In the genomic region with DNA sequence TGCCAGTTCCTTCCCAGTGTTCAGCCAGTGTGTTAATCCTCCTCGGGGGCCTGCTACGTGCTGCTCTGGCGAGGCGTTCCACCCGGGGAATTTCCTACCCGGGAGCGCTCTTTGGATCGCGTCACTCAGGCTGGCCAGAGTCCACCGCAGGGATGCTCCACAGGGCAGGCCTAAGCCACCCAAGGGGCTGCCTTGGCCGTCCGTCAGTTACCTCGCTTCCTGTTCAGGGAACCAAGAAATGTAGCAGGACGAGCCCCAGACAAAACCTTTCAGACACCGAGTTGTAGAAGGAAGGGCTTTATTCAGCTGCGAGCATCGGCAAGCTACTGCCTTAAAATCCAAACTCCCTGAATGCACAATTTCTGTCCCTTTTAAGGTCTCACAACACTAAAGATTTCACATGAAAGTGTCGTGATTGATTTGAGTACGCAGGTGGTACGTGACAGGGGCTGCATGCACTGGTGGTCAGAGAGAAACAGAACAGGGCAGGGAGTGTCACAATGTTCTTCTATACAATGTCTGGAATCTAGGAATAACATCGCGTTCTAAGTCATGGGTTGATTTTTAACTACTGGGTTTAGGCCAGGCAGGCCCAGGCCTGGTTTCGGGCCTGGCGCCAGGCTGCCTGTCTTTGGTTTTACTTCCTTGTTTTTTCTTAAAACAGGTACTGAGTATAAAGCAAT, we compare ENCODE assay signal across 1 cellular context.
TF ChIP-seq lines count a peak whose summit lies in the region.

No MANE protein-coding gene starts in this region.

TF ChIP-seq in HepG2, 621 proteins besides CTCF, POLR2A, EP300 and RAD21 (continued from another document and continues in another):
- TF ChIP-seq NFE2 (CRISPR knock-in tag; IDR thresholded peaks at IDR 0.05) (no peak), ZNF772 (CRISPR knock-in tag; IDR thresholded peaks at IDR 0.05) (peak; percentile 73; the same call in 1 of the 2 replicates), NFE2L1 (CRISPR knock-in tag; IDR thresholded peaks at IDR 0.05; ENCODE audit: borderline replicate concordance) (no peak), REPIN1 (CRISPR knock-in tag; IDR thresholded peaks at IDR 0.05; ENCODE audit: borderline replicate concordance, low read depth) (no peak), TCF7 (IDR thresholded peaks at IDR 0.05; ENCODE audit: low read depth) (no peak), PHB2 (IDR thresholded peaks at IDR 0.05; ENCODE audit: partially characterized antibody) (no peak), TCF12 (IDR thresholded peaks at IDR 0.05) (no peak), TCF12 (CRISPR knock-in tag; IDR thresholded peaks at IDR 0.05) (no peak), SIX4 (CRISPR knock-in tag; IDR thresholded peaks at IDR 0.05) (no peak), HHEX (CRISPR knock-in tag; IDR thresholded peaks at IDR 0.05) (no peak), ZNF451 (CRISPR knock-in tag; IDR thresholded peaks at IDR 0.05) (peak; percentile 73; the same call in 1 of the 2 replicates), ZNF510 (CRISPR knock-in tag; IDR thresholded peaks at IDR 0.05; ENCODE audit: low read depth) (no peak), DR1 (CRISPR knock-in tag; IDR thresholded peaks at IDR 0.05) (0 out of 2 replicates have a peak, but pooled peaks have one; percentile 33), NFRKB (IDR thresholded peaks at IDR 0.05) (no peak), HDAC6 (IDR thresholded peaks at IDR 0.05; ENCODE audit: low read depth, low read length) (no peak), ZFP90 (CRISPR knock-in tag; IDR thresholded peaks at IDR 0.05; ENCODE audit: borderline replicate concordance) (no peak), KLF16 (CRISPR knock-in tag; IDR thresholded peaks at IDR 0.05) (peak in 1 of 2 experiments; percentile 83; a peak in 1 of 4 replicates), CREB1 (IDR thresholded peaks at IDR 0.05) (peak; percentile 49), CREB1 (CRISPR knock-in tag; IDR thresholded peaks at IDR 0.05) (peak; percentile 83), ZNF549 (CRISPR knock-in tag; IDR thresholded peaks at IDR 0.05) (no peak), YY1 (IDR thresholded peaks at IDR 0.05; ENCODE audit: insufficient read depth, insufficient replicate concordance, low read depth, low read length) (peak; percentile 62), SP4 (CRISPR knock-in tag; IDR thresholded peaks at IDR 0.05) (peak; percentile 59; the same call in 1 of the 2 replicates), ZNF207 (IDR thresholded peaks at IDR 0.05; ENCODE audit: borderline replicate concordance) (no peak), THAP11 (CRISPR knock-in tag; IDR thresholded peaks at IDR 0.05) (peak; percentile 55), SIX1 (CRISPR knock-in tag; IDR thresholded peaks at IDR 0.05; ENCODE audit: borderline replicate concordance) (no peak), KLF9 (CRISPR knock-in tag; IDR thresholded peaks at IDR 0.05; ENCODE audit: low read depth) (0 out of 2 replicates have a peak, but pooled peaks have one; percentile 58), PHF20 (CRISPR knock-in tag; IDR thresholded peaks at IDR 0.05) (peak; percentile 76), ZNF205 (CRISPR knock-in tag; IDR thresholded peaks at IDR 0.05) (peak; percentile 75; the same call in 1 of the 2 replicates), RFX5 (IDR thresholded peaks at IDR 0.05; ENCODE audit: low read depth, low read length) (no peak), ISL2 (CRISPR knock-in tag; IDR thresholded peaks at IDR 0.05) (no peak; the same call in 1 of the 2 replicates)
- TF ChIP-seq, protein P1, sequence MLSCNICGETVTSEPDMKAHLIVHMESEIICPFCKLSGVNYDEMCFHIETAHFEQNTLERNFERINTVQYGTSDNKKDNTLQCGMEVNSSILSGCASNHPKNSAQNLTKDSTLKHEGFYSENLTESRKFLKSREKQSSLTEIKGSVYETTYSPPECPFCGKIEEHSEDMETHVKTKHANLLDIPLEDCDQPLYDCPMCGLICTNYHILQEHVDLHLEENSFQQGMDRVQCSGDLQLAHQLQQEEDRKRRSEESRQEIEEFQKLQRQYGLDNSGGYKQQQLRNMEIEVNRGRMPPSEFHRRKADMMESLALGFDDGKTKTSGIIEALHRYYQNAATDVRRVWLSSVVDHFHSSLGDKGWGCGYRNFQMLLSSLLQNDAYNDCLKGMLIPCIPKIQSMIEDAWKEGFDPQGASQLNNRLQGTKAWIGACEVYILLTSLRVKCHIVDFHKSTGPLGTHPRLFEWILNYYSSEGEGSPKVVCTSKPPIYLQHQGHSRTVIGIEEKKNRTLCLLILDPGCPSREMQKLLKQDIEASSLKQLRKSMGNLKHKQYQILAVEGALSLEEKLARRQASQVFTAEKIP (CRISPR knock-in tag; IDR thresholded peaks at IDR 0.05; ENCODE audit: borderline replicate concordance): no peak
- TF ChIP-seq, protein P2, sequence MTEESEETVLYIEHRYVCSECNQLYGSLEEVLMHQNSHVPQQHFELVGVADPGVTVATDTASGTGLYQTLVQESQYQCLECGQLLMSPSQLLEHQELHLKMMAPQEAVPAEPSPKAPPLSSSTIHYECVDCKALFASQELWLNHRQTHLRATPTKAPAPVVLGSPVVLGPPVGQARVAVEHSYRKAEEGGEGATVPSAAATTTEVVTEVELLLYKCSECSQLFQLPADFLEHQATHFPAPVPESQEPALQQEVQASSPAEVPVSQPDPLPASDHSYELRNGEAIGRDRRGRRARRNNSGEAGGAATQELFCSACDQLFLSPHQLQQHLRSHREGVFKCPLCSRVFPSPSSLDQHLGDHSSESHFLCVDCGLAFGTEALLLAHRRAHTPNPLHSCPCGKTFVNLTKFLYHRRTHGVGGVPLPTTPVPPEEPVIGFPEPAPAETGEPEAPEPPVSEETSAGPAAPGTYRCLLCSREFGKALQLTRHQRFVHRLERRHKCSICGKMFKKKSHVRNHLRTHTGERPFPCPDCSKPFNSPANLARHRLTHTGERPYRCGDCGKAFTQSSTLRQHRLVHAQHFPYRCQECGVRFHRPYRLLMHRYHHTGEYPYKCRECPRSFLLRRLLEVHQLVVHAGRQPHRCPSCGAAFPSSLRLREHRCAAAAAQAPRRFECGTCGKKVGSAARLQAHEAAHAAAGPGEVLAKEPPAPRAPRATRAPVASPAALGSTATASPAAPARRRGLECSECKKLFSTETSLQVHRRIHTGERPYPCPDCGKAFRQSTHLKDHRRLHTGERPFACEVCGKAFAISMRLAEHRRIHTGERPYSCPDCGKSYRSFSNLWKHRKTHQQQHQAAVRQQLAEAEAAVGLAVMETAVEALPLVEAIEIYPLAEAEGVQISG (CRISPR knock-in tag; IDR thresholded peaks at IDR 0.05): peak; percentile 81
- TF ChIP-seq, protein P3, sequence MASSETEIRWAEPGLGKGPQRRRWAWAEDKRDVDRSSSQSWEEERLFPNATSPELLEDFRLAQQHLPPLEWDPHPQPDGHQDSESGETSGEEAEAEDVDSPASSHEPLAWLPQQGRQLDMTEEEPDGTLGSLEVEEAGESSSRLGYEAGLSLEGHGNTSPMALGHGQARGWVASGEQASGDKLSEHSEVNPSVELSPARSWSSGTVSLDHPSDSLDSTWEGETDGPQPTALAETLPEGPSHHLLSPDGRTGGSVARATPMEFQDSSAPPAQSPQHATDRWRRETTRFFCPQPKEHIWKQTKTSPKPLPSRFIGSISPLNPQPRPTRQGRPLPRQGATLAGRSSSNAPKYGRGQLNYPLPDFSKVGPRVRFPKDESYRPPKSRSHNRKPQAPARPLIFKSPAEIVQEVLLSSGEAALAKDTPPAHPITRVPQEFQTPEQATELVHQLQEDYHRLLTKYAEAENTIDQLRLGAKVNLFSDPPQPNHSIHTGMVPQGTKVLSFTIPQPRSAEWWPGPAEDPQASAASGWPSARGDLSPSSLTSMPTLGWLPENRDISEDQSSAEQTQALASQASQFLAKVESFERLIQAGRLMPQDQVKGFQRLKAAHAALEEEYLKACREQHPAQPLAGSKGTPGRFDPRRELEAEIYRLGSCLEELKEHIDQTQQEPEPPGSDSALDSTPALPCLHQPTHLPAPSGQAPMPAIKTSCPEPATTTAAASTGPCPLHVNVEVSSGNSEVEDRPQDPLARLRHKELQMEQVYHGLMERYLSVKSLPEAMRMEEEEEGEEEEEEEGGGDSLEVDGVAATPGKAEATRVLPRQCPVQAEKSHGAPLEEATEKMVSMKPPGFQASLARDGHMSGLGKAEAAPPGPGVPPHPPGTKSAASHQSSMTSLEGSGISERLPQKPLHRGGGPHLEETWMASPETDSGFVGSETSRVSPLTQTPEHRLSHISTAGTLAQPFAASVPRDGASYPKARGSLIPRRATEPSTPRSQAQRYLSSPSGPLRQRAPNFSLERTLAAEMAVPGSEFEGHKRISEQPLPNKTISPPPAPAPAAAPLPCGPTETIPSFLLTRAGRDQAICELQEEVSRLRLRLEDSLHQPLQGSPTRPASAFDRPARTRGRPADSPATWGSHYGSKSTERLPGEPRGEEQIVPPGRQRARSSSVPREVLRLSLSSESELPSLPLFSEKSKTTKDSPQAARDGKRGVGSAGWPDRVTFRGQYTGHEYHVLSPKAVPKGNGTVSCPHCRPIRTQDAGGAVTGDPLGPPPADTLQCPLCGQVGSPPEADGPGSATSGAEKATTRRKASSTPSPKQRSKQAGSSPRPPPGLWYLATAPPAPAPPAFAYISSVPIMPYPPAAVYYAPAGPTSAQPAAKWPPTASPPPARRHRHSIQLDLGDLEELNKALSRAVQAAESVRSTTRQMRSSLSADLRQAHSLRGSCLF (CRISPR knock-in tag; IDR thresholded peaks at IDR 0.05; ENCODE audit: borderline replicate concordance): no peak
- TF ChIP-seq, protein P4, sequence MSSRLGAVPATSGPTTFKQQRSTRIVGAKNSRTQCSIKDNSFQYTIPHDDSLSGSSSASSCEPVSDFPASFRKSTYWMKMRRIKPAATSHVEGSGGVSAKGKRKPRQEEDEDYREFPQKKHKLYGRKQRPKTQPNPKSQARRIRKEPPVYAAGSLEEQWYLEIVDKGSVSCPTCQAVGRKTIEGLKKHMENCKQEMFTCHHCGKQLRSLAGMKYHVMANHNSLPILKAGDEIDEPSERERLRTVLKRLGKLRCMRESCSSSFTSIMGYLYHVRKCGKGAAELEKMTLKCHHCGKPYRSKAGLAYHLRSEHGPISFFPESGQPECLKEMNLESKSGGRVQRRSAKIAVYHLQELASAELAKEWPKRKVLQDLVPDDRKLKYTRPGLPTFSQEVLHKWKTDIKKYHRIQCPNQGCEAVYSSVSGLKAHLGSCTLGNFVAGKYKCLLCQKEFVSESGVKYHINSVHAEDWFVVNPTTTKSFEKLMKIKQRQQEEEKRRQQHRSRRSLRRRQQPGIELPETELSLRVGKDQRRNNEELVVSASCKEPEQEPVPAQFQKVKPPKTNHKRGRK (CRISPR knock-in tag; IDR thresholded peaks at IDR 0.05): 0 out of 2 replicates have a peak, but pooled peaks have one; percentile 79
- TF ChIP-seq, protein P5, sequence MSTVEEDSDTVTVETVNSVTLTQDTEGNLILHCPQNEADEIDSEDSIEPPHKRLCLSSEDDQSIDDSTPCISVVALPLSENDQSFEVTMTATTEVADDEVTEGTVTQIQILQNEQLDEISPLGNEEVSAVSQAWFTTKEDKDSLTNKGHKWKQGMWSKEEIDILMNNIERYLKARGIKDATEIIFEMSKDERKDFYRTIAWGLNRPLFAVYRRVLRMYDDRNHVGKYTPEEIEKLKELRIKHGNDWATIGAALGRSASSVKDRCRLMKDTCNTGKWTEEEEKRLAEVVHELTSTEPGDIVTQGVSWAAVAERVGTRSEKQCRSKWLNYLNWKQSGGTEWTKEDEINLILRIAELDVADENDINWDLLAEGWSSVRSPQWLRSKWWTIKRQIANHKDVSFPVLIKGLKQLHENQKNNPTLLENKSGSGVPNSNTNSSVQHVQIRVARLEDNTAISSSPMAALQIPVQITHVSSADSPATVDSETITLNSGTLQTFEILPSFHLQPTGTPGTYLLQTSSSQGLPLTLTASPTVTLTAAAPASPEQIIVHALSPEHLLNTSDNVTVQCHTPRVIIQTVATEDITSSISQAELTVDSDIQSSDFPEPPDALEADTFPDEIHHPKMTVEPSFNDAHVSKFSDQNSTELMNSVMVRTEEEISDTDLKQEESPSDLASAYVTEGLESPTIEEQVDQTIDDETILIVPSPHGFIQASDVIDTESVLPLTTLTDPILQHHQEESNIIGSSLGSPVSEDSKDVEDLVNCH (CRISPR knock-in tag; IDR thresholded peaks at IDR 0.05): no peak
- TF ChIP-seq, protein P6, sequence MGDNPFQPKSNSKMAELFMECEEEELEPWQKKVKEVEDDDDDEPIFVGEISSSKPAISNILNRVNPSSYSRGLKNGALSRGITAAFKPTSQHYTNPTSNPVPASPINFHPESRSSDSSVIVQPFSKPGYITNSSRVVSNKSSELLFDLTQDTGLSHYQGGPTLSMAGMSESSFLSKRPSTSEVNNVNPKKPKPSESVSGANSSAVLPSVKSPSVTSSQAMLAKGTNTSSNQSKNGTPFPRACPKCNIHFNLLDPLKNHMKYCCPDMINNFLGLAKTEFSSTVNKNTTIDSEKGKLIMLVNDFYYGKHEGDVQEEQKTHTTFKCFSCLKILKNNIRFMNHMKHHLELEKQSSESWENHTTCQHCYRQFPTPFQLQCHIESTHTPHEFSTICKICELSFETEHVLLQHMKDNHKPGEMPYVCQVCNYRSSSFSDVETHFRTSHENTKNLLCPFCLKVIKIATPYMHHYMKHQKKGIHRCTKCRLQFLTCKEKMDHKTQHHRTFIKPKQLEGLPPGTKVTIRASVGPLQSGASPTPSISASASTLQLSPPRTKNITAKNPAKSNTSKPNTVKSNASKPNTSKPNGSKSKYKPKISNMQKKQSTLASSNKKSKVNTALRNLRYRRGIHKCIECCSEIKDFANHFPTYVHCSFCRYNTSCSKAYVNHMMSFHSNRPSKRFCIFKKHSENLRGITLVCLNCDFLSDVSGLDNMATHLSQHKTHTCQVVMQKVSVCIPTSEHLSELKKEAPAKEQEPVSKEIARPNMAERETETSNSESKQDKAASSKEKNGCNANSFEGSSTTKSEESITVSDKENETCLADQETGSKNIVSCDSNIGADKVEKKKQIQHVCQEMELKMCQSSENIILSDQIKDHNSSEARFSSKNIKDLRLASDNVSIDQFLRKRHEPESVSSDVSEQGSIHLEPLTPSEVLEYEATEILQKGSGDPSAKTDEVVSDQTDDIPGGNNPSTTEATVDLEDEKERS (CRISPR knock-in tag; IDR thresholded peaks at IDR 0.05): peak; percentile 87
- TF ChIP-seq, protein P7, sequence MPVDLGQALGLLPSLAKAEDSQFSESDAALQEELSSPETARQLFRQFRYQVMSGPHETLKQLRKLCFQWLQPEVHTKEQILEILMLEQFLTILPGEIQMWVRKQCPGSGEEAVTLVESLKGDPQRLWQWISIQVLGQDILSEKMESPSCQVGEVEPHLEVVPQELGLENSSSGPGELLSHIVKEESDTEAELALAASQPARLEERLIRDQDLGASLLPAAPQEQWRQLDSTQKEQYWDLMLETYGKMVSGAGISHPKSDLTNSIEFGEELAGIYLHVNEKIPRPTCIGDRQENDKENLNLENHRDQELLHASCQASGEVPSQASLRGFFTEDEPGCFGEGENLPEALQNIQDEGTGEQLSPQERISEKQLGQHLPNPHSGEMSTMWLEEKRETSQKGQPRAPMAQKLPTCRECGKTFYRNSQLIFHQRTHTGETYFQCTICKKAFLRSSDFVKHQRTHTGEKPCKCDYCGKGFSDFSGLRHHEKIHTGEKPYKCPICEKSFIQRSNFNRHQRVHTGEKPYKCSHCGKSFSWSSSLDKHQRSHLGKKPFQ (CRISPR knock-in tag; IDR thresholded peaks at IDR 0.05; ENCODE audit: insufficient replicate concordance): peak; percentile 82
- TF ChIP-seq, protein P8, sequence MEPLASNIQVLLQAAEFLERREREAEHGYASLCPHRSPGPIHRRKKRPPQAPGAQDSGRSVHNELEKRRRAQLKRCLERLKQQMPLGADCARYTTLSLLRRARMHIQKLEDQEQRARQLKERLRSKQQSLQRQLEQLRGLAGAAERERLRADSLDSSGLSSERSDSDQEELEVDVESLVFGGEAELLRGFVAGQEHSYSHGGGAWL (CRISPR knock-in tag; IDR thresholded peaks at IDR 0.05): 0 out of 2 replicates have a peak, but pooled peaks have one; percentile 41
- TF ChIP-seq, protein P9, sequence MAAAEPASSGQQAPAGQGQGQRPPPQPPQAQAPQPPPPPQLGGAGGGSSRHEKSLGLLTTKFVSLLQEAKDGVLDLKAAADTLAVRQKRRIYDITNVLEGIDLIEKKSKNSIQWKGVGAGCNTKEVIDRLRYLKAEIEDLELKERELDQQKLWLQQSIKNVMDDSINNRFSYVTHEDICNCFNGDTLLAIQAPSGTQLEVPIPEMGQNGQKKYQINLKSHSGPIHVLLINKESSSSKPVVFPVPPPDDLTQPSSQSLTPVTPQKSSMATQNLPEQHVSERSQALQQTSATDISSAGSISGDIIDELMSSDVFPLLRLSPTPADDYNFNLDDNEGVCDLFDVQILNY (CRISPR knock-in tag; conservative IDR thresholded peaks at IDR 0.05): no peak
